Comparison of ENCODE assay signal across 13 cellular contexts in genomic region chr2:168434164-168434563, GRCh38. TPM values are rescaled to one million over a fixed set of nuclear protein-coding genes. Genes with fewer than 3 reads are reported as not detected.
DNase-seq lines count a peak whose midpoint lies in the region; ATAC-seq and TF ChIP-seq lines count a peak whose summit lies in the region.
"Had no signal": no experiment of that assay in that cellular context is flagged by ENCODE, and none has a peak within 500 bp of the region (broad histone marks: within the 10 kb centered on the region; RNA-seq: fewer than 3 reads in every experiment).

No MANE protein-coding gene starts in this region.

- H4K8ac ChIP-seq in mesendoderm (ENCODE audit: low read depth, low read length), result no peak overlapping the region

- no peak overlapping the region for H4K5ac ChIP-seq in mesendoderm (ENCODE audit: low read length)

- no peak overlapping the region for H2BK5ac ChIP-seq in mesendoderm (ENCODE audit: low read length)

- H2AK5ac ChIP-seq in mesendoderm (ENCODE audit: low read length), result no peak overlapping the region

- no peak overlapping the region for H3K4ac ChIP-seq in mesendoderm (ENCODE audit: low read depth, low read length)

- H3K36me3 Mint-ChIP-seq in activated CD4-positive, alpha-beta T cell treated with anti-CD3 and anti-CD28 coated beads, Interleukin-2, amount 10 ng/mL, durations not matched to agents 7 days and 5 days (ENCODE audit: low read depth), result peaks cover 12% of the 10 kb centered on the region
- no peaks in the 10 kb centered on the region for H3K36me3 Mint-ChIP-seq in activated CD4-positive, alpha-beta T cell treated with anti-CD3 and anti-CD28 coated beads for 36 hours (ENCODE audit: low read depth)
- H3K36me3 Mint-ChIP-seq: T-cell had no signal

- H3K9ac ChIP-seq in mesendoderm (ENCODE audit: low read length), result no peak overlapping the region
- H3K9ac ChIP-seq: parathyroid adenoma had no signal

- H3K4me1 ChIP-seq in prostate gland (replicated peaks), result no peaks in the 10 kb centered on the region
- H3K4me1 ChIP-seq in mesendoderm (ENCODE audit: control insufficient read depth, low read depth, low read length), result no peaks in the 10 kb centered on the region
- H3K4me1 ChIP-seq: left lung had no signal

- H3K23ac ChIP-seq in mesendoderm (ENCODE audit: low read length), result no peak overlapping the region

- intact Hi-C loops in activated CD4-positive, alpha-beta T cell treated with anti-CD3 and anti-CD28 coated beads for 36 hours (cut with DNase I, micrococcal nuclease), result no loop called here
- intact Hi-C loops in prostate gland (cut with DNase I), result no loop called here

- peaks cover 10% of the 10 kb centered on the region for H3K9me3 Mint-ChIP-seq in activated CD4-positive, alpha-beta T cell treated with anti-CD3 and anti-CD28 coated beads, Interleukin-2, amount 10 ng/mL, durations not matched to agents 7 days and 5 days
- H3K9me3 Mint-ChIP-seq in activated CD4-positive, alpha-beta T cell treated with anti-CD3 and anti-CD28 coated beads for 36 hours (ENCODE audit: low read depth), result no peaks in the 10 kb centered on the region
- H3K9me3 Mint-ChIP-seq: T-cell had no signal

- POLR2A ChIA-PET in activated CD4-positive, alpha-beta T cell treated with anti-CD3 and anti-CD28 coated beads, Interleukin-2, amount 10 ng/mL, durations not matched to agents 7 days and 5 days (lab: Charles Lee), result interaction anchor here (0.6 to 0.7 kb wide), 2 partner anchors 18 to 19 kb away, joined by 4 read pairs; no protein-coding TSS in a partner anchor
- POLR2A ChIA-PET in activated CD4-positive, alpha-beta T cell treated with anti-CD3 and anti-CD28 coated beads for 36 hours (lab: Charles Lee), result no interaction called here

- H3K27ac ChIP-seq in prostate gland, result no peak overlapping the region
- no peak overlapping the region for H3K27ac ChIP-seq in mesendoderm (ENCODE audit: low read depth, low read length)
- H3K27ac ChIP-seq: left lung, parathyroid adenoma had no signal

- CTCF ChIA-PET in activated CD4-positive, alpha-beta T cell treated with anti-CD3 and anti-CD28 coated beads, Interleukin-2, amount 10 ng/mL, durations not matched to agents 7 days and 5 days (lab: Charles Lee), result interaction anchor here (0.6 kb wide), 1 partner anchor 316 kb away, joined by 3 read pairs; no protein-coding TSS in a partner anchor
- CTCF ChIA-PET in activated CD4-positive, alpha-beta T cell treated with anti-CD3 and anti-CD28 coated beads for 36 hours (lab: Charles Lee), result interaction anchor here (0.7 to 1.1 kb wide), 3 partner anchors 8 to 56 kb away, joined by 3 to 6 read pairs (median 3); no protein-coding TSS in a partner anchor

- H3K36me3 ChIP-seq in prostate gland, result no peaks in the 10 kb centered on the region
- H3K36me3 ChIP-seq in mesendoderm (ENCODE audit: control insufficient read depth, insufficient read depth, low read length), result no peaks in the 10 kb centered on the region
- H3K36me3 ChIP-seq: left lung had no signal

- ATAC-seq in activated CD4-positive, alpha-beta T cell treated with anti-CD3 and anti-CD28 coated beads for 36 hours, result no peak
- ATAC-seq in HG03520 (IDR thresholded peaks at IDR 0.05; ENCODE audit: unreplicated experiment), result no peak
- ATAC-seq: HCT116, left lung, T-cell had no signal

- WGBS in prostate gland, result 73% methylated on average over 2 of the region's 2 CpGs
- no CpG with 5 or more reads among the region's 2 CpGs for WGBS in mesendoderm (ENCODE audit: extremely low coverage, insufficient coverage, low lambda C conversion rate)

- no peak overlapping the region for H3K18ac ChIP-seq in mesendoderm (ENCODE audit: low read length)

- no peak for DNase-seq in activated CD4-positive, alpha-beta T cell treated with anti-CD3 and anti-CD28 coated beads, Interleukin-2, amount 10 ng/mL, durations not matched to agents 7 days and 5 days
- no peak for DNase-seq in activated CD4-positive, alpha-beta T cell treated with anti-CD3 and anti-CD28 coated beads for 36 hours
- DNase-seq in NCI-H2227 treated with DMSO at 0.1 percent for 48 hours (lab: John Stamatoyannopoulos, UW) (peak; percentile 88), UCSD-AML1 (lab: John Stamatoyannopoulos, UW; ENCODE audit: unreplicated experiment) (peak; percentile 12), prostate gland (ENCODE audit: low spot score) (peak; percentile 11), T-helper 1 cell (no peak), mesendoderm (no peak)
- DNase-seq: left lung; stimulated activated CD4-positive, alpha-beta T cell treated with anti-CD3 and anti-CD28 coated beads, Interleukin-4, amount 100 ng/mL, for 24 hours; T-cell had no signal

- no peak overlapping the region for H3K4me3 Mint-ChIP-seq in activated CD4-positive, alpha-beta T cell treated with anti-CD3 and anti-CD28 coated beads, Interleukin-2, amount 10 ng/mL, durations not matched to agents 7 days and 5 days
- H3K4me3 Mint-ChIP-seq in activated CD4-positive, alpha-beta T cell treated with anti-CD3 and anti-CD28 coated beads for 36 hours, result no peak overlapping the region

- TF ChIP-seq POLR2A in prostate gland (IDR thresholded peaks at IDR 0.05), result no peak

- H3K79me1 ChIP-seq in mesendoderm (ENCODE audit: low read length), result no peaks in the 10 kb centered on the region

- no peak overlapping the region for H2BK15ac ChIP-seq in mesendoderm (replicated peaks; ENCODE audit: low read depth)

- no peak overlapping the region for H3K4me2 ChIP-seq in mesendoderm (ENCODE audit: low read length)

- H3K27me3 ChIP-seq in prostate gland (replicated peaks; ENCODE audit: insufficient read depth) (no peaks in the 10 kb centered on the region), mesendoderm (ENCODE audit: insufficient read depth, low read length, poor library complexity) (no peaks in the 10 kb centered on the region)
- H3K27me3 ChIP-seq: left lung had no signal

- H3K4me3 ChIP-seq in prostate gland (no peak overlapping the region), mesendoderm (ENCODE audit: low read length) (no peak overlapping the region)
- H3K4me3 ChIP-seq: left lung had no signal

- H3K9me3 ChIP-seq in prostate gland, result no peaks in the 10 kb centered on the region
- H3K9me3 ChIP-seq: left lung had no signal

- H3K79me2 ChIP-seq in mesendoderm (ENCODE audit: control insufficient read depth, insufficient read depth, low read length), result no peaks in the 10 kb centered on the region
- H3K79me2 ChIP-seq: parathyroid adenoma had no signal

- H3K56ac ChIP-seq in mesendoderm (ENCODE audit: low read length), result no peak overlapping the region

- no peak for TF ChIP-seq CTCF in prostate gland (IDR thresholded peaks at IDR 0.05)

- peaks cover 48% of the 10 kb centered on the region for H3K4me1 Mint-ChIP-seq in activated CD4-positive, alpha-beta T cell treated with anti-CD3 and anti-CD28 coated beads, Interleukin-2, amount 10 ng/mL, durations not matched to agents 7 days and 5 days
- H3K4me1 Mint-ChIP-seq in activated CD4-positive, alpha-beta T cell treated with anti-CD3 and anti-CD28 coated beads for 36 hours, result peaks cover 58% of the 10 kb centered on the region

- H3K27me3 Mint-ChIP-seq in activated CD4-positive, alpha-beta T cell treated with anti-CD3 and anti-CD28 coated beads, Interleukin-2, amount 10 ng/mL, durations not matched to agents 7 days and 5 days, result no peaks in the 10 kb centered on the region
- H3K27me3 Mint-ChIP-seq in activated CD4-positive, alpha-beta T cell treated with anti-CD3 and anti-CD28 coated beads for 36 hours, result no peaks in the 10 kb centered on the region
- H3K27me3 Mint-ChIP-seq: T-cell had no signal

- H2BK120ac ChIP-seq in mesendoderm (ENCODE audit: low read depth, low read length), result no peak overlapping the region

- H3K27ac Mint-ChIP-seq in activated CD4-positive, alpha-beta T cell treated with anti-CD3 and anti-CD28 coated beads, Interleukin-2, amount 10 ng/mL, durations not matched to agents 7 days and 5 days, result peak overlapping the region; percentile 77
- H3K27ac Mint-ChIP-seq in activated CD4-positive, alpha-beta T cell treated with anti-CD3 and anti-CD28 coated beads for 36 hours, result no peak overlapping the region

RNA-seq across cellular contexts. Expression of gene CERS6, which starts 21.9 kb away (rescaled TPM):
- total RNA-seq in activated CD4-positive, alpha-beta T cell treated with anti-CD3 and anti-CD28 coated beads, Interleukin-2, amount 10 ng/mL, durations not matched to agents 7 days and 5 days, result 10 to 100 TPM; 12.1 to 14.9 TPM
- total RNA-seq in activated CD4-positive, alpha-beta T cell treated with anti-CD3 and anti-CD28 coated beads for 36 hours, result 10 to 100 TPM; 12.9 to 13.1 TPM
- 10 to 100 TPM; 30.1 to 67.8 TPM for total RNA-seq in prostate gland
- polyA plus RNA-seq in mesendoderm (2013, experiment 1 of 2), result 19.8 TPM
- polyA plus RNA-seq in mesendoderm (2013, experiment 2 of 2), result 19.5 TPM

Comparison
In these comparisons a context has a peak if more than half of its experiments do, and no peak if none do; other contexts are left out.
1. DNase-seq: peak in NCI-H2227 treated with DMSO at 0.1 percent for 48 hours (single experiment), UCSD-AML1 (single experiment) and prostate gland (single experiment); none in activated CD4-positive, alpha-beta T cell treated with anti-CD3 and anti-CD28 coated beads, Interleukin-2, amount 10 ng/mL, durations not matched to agents 7 days and 5 days (single experiment), activated CD4-positive, alpha-beta T cell treated with anti-CD3 and anti-CD28 coated beads for 36 hours (single experiment), T-helper 1 cell (0 of 5) and mesendoderm (single experiment).